Comparison of ENCODE assay signal across 8 cellular contexts in the genomic region with DNA sequence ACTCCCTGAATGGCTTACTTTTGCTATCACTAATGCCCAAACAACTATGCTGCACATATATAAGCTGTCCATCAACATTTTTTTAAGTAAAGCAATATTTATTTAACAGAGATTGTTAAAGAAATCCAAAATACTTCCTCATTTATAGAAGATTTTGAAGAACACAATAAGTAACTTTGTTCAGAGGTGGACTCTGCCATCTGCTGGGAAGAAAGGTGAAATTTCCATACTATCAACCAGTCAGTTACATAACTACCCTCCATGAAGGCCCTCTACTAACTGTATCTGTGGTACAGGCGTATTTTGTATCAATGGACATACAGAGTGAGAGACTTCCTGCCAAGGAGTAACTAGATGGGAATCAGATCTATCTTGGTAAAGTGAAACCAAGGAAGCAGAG.
DNase-seq lines count a peak whose midpoint lies in the region; ATAC-seq and TF ChIP-seq lines count a peak whose summit lies in the region.

No MANE protein-coding gene starts in this region.

- H3F3A ChIP-seq in OCI-LY1 (ENCODE audit: insufficient read depth, low read length) = no peaks in the 10 kb centered on the region
- H3F3A ChIP-seq in neural cell (ENCODE audit: insufficient read depth, low read length, poor library complexity, severe bottlenecking) = no peaks in the 10 kb centered on the region

- H3K4me1 ChIP-seq in OCI-LY1 (ENCODE audit: insufficient read depth, low read length, severe bottlenecking) (peaks cover 6% of the 10 kb centered on the region), endodermal cell (ENCODE audit: control insufficient read depth, insufficient read depth, low read length) (peaks cover 4% of the 10 kb centered on the region)

- peaks cover 9% of the 10 kb centered on the region for H3K36me3 Mint-ChIP-seq in endodermal cell (ENCODE audit: low read depth)

- peak; percentile 21 for DNase-seq in DMS153 (lab: John Stamatoyannopoulos, UW)
- no peak for DNase-seq in endodermal cell
- no peak for DNase-seq in NCI-H2107 treated with DMSO at 0.1 percent for 48 hours (lab: John Stamatoyannopoulos, UW; ENCODE audit: unreplicated experiment)
- no peak for DNase-seq in epidermal melanocyte (ENCODE audit: insufficient read length, low spot score)
- DNase-seq in GDM1 (lab: John Stamatoyannopoulos, UW) = no peak

- no peak overlapping the region for H3K27ac Mint-ChIP-seq in endodermal cell

- H3K9me2 ChIP-seq in OCI-LY1 (ENCODE audit: low read depth, low read length) (no peaks in the 10 kb centered on the region), neural cell (ENCODE audit: insufficient read depth, low read length) (no peaks in the 10 kb centered on the region)

- H3K4me3 Mint-ChIP-seq in endodermal cell = no peak overlapping the region

- H3K27ac ChIP-seq in OCI-LY1 (ENCODE audit: low read depth, low read length, poor library complexity, severe bottlenecking) (no peak overlapping the region), endodermal cell (ENCODE audit: low read depth, low read length) (no peak overlapping the region), neural cell (ENCODE audit: low read length) (no peak overlapping the region)

- H4K20me1 ChIP-seq in OCI-LY1 (ENCODE audit: insufficient read depth, low read length) (no peaks in the 10 kb centered on the region), neural cell (ENCODE audit: insufficient read depth) (no peaks in the 10 kb centered on the region)

- TF ChIP-seq EP300 in neural cell (conservative IDR thresholded peaks at IDR 0.05; ENCODE audit: poor library complexity, severe bottlenecking) = no peak

- TF ChIP-seq CTCF in OCI-LY1 (IDR thresholded peaks at IDR 0.05; ENCODE audit: low read length) (peak; percentile 59), endodermal cell (conservative IDR thresholded peaks at IDR 0.05) (peak; percentile 74), neural cell (IDR thresholded peaks at IDR 0.05; ENCODE audit: poor library complexity, severe bottlenecking) (peak; percentile 50)

- no peak overlapping the region for H2AFZ ChIP-seq in OCI-LY1 (ENCODE audit: low read length)
- H2AFZ ChIP-seq in neural cell (ENCODE audit: low read depth, low read length) = no peak overlapping the region

- H3K4me1 Mint-ChIP-seq in endodermal cell = peaks cover 18% of the 10 kb centered on the region

- no peak overlapping the region for H3K9ac ChIP-seq in OCI-LY1 (ENCODE audit: low read length)
- no peak overlapping the region for H3K9ac ChIP-seq in endodermal cell (ENCODE audit: extremely low read depth, low read length, poor library complexity, severe bottlenecking)
- no peak overlapping the region for H3K9ac ChIP-seq in neural cell (ENCODE audit: low read length)

- ATAC-seq in GM21723 (IDR thresholded peaks at IDR 0.05; ENCODE audit: unreplicated experiment) = peak; percentile 61

- H3K27me3 Mint-ChIP-seq in endodermal cell (ENCODE audit: insufficient read depth) = no peaks in the 10 kb centered on the region

- H3K27me3 ChIP-seq in OCI-LY1 (ENCODE audit: insufficient read depth, low read length) = 0 out of 2 replicates have a peak, but pooled peaks cover 5% of the 10 kb centered on the region
- H3K27me3 ChIP-seq in endodermal cell (ENCODE audit: control insufficient read depth, insufficient read depth, low read length, poor library complexity, severe bottlenecking) = no peaks in the 10 kb centered on the region
- H3K27me3 ChIP-seq in neural cell (ENCODE audit: insufficient read depth, low read depth, low read length) = no peaks in the 10 kb centered on the region

- H3K9me3 ChIP-seq in OCI-LY1 (ENCODE audit: low read length) = peaks cover 7% of the 10 kb centered on the region
- no peaks in the 10 kb centered on the region for H3K9me3 ChIP-seq in endodermal cell (ENCODE audit: control insufficient read depth, low read length)
- H3K9me3 ChIP-seq in neural cell (ENCODE audit: low read length) = no peaks in the 10 kb centered on the region

- H3K79me2 ChIP-seq in OCI-LY1 (ENCODE audit: insufficient read depth, low read length) = no peaks in the 10 kb centered on the region
- H3K79me2 ChIP-seq in neural cell (replicated peaks; ENCODE audit: insufficient read depth, low read length) = no peaks in the 10 kb centered on the region

- no peak overlapping the region for H3K4me2 ChIP-seq in OCI-LY1 (ENCODE audit: low read length)
- no peak overlapping the region for H3K4me2 ChIP-seq in neural cell (ENCODE audit: low read length)

- TF ChIP-seq RAD21 in neural cell (conservative IDR thresholded peaks at IDR 0.05) = peak; percentile 43

- H3K4me3 ChIP-seq in OCI-LY1 (ENCODE audit: low read depth, low read length, poor library complexity, severe bottlenecking) = no peak overlapping the region
- H3K4me3 ChIP-seq in endodermal cell (ENCODE audit: low read length) = no peak overlapping the region
- H3K4me3 ChIP-seq in neural cell (ENCODE audit: low read length) = no peak overlapping the region

- H3K9me3 Mint-ChIP-seq in endodermal cell = no peaks in the 10 kb centered on the region

- 86 to 100% methylated on average over 1 of the region's 1 CpG for WGBS in endodermal cell (ENCODE audit: insufficient coverage in 1 of 2, insufficient read length in 1 of 2), 2 experiments

- H3K36me3 ChIP-seq in OCI-LY1 (ENCODE audit: insufficient read depth, low read length) (no peaks in the 10 kb centered on the region; the same call in 1 of the 2 replicates), endodermal cell (ENCODE audit: control insufficient read depth, insufficient read depth, low read length) (no peaks in the 10 kb centered on the region), neural cell (ENCODE audit: insufficient read depth, low read length) (no peaks in the 10 kb centered on the region)

TF ChIP-seq in neural cell, 6 proteins besides CTCF, POLR2A, EP300 and RAD21:
- TF ChIP-seq EZH2 (IDR thresholded peaks at IDR 0.05; ENCODE audit: borderline replicate concordance, insufficient read depth, low read length, poor library complexity, severe bottlenecking) = no peak
- no peak for TF ChIP-seq POLR2AphosphoS5 (IDR thresholded peaks at IDR 0.05)
- TF ChIP-seq MXI1 (conservative IDR thresholded peaks at IDR 0.05; ENCODE audit: poor library complexity, severe bottlenecking) = no peak
- TF ChIP-seq TAF1 (IDR thresholded peaks at IDR 0.05; ENCODE audit: low read depth) = no peak
- TF ChIP-seq SMC3 (conservative IDR thresholded peaks at IDR 0.05; ENCODE audit: poor library complexity) = peak; percentile 24
- TF ChIP-seq, protein P1, sequence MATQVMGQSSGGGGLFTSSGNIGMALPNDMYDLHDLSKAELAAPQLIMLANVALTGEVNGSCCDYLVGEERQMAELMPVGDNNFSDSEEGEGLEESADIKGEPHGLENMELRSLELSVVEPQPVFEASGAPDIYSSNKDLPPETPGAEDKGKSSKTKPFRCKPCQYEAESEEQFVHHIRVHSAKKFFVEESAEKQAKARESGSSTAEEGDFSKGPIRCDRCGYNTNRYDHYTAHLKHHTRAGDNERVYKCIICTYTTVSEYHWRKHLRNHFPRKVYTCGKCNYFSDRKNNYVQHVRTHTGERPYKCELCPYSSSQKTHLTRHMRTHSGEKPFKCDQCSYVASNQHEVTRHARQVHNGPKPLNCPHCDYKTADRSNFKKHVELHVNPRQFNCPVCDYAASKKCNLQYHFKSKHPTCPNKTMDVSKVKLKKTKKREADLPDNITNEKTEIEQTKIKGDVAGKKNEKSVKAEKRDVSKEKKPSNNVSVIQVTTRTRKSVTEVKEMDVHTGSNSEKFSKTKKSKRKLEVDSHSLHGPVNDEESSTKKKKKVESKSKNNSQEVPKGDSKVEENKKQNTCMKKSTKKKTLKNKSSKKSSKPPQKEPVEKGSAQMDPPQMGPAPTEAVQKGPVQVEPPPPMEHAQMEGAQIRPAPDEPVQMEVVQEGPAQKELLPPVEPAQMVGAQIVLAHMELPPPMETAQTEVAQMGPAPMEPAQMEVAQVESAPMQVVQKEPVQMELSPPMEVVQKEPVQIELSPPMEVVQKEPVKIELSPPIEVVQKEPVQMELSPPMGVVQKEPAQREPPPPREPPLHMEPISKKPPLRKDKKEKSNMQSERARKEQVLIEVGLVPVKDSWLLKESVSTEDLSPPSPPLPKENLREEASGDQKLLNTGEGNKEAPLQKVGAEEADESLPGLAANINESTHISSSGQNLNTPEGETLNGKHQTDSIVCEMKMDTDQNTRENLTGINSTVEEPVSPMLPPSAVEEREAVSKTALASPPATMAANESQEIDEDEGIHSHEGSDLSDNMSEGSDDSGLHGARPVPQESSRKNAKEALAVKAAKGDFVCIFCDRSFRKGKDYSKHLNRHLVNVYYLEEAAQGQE (IDR thresholded peaks at IDR 0.05; ENCODE audit: borderline replicate concordance) = no peak
